In the genomic region with DNA sequence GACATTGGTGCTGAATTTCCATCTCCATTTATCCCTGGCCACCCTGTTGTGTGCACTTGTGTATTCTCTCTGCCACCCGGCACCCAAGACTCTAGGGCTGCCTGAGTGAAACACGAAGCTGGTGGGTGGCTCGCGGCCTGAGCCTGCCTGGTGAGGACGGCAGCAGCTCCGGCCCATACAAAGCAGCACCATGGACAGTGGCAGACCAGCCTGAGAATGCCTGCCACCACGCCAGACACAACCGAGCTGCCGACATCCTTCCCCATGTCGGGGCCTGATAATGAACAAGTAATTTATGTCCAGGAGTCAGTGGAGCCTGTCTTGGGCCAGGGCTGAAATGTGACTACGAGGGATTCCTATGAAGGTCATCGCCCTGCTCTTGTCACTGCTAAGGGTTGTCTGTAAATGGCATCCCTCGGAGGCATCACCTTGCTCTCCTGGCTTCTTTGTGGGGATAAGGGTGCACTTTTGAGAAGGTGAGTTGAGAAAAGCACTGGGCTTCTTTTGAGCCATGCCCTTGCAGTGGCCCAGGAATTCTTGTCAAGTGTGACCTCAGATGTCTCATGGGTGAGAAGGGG, we compare ENCODE assay signal across 7 cellular contexts.
A peak's percentile ranks its signal among the peaks of the same experiment; 100 is the strongest.
DNase-seq lines count a peak whose midpoint lies in the region; TF ChIP-seq lines count a peak whose summit lies in the region.

No MANE protein-coding gene starts in this region.

- no peaks in the 10 kb centered on the region for H3K4me1 ChIP-seq in neuronal stem cell (ENCODE audit: control insufficient read depth in 2 of 2, insufficient read depth in 1 of 2, low read depth in 1 of 2, low read length in 2 of 2)

- TF ChIP-seq CTCF in GM20000 (IDR thresholded peaks at IDR 0.05; ENCODE audit: extremely low read depth, missing control alignments) (no peak), endothelial cell (IDR thresholded peaks at IDR 0.05; ENCODE audit: unreplicated experiment) (no peak)

- no peaks in the 10 kb centered on the region for H3K9me3 Mint-ChIP-seq in endothelial cell (ENCODE audit: unreplicated experiment)

- H3K27me3 ChIP-seq in neuronal stem cell (ENCODE audit: control insufficient read depth in 3 of 3, insufficient read depth in 3 of 3, low read depth in 1 of 3, low read length in 3 of 3): peaks cover 0 to 62% (median 0%) of the 10 kb centered on the region in 3 experiments

- no peak overlapping the region for H3K23ac ChIP-seq in neuronal stem cell (ENCODE audit: low read depth, low read length, poor library complexity)

- H2AFZ ChIP-seq in neuronal stem cell (ENCODE audit: low read length): no peak overlapping the region

- no peaks in the 10 kb centered on the region for H3K79me1 ChIP-seq in neuronal stem cell (ENCODE audit: low read depth, low read length)

- WGBS in neuronal stem cell (ENCODE audit: extremely low coverage in 2 of 2, insufficient read length in 2 of 2, insufficient replicate concordance in 1 of 2), 2 donors: no CpG with 5 or more reads among the region's 13 CpGs

- H3K4me3 Mint-ChIP-seq in endothelial cell (ENCODE audit: unreplicated experiment): no peak overlapping the region

- no peak overlapping the region for H4K91ac ChIP-seq in neuronal stem cell (ENCODE audit: low read depth, low read length, poor library complexity)

- H4K8ac ChIP-seq in neuronal stem cell (ENCODE audit: low read depth, low read length): no peak overlapping the region

- H3K4me1 Mint-ChIP-seq in endothelial cell (ENCODE audit: unreplicated experiment): no peaks in the 10 kb centered on the region

- H3K27me3 Mint-ChIP-seq in endothelial cell (ENCODE audit: unreplicated experiment): peaks cover 7% of the 10 kb centered on the region

- no peak overlapping the region for H2BK5ac ChIP-seq in neuronal stem cell (ENCODE audit: low read length)

- H3K36me3 Mint-ChIP-seq in endothelial cell (ENCODE audit: low read depth, unreplicated experiment): no peaks in the 10 kb centered on the region

- H3K18ac ChIP-seq in neuronal stem cell (ENCODE audit: low read length): no peak overlapping the region

- H3K14ac ChIP-seq in neuronal stem cell (ENCODE audit: low read length): no peak overlapping the region

- H3K27ac ChIP-seq in neuronal stem cell (replicated peaks; ENCODE audit: low read length): no peak overlapping the region

- no peak overlapping the region for H3K4me2 ChIP-seq in neuronal stem cell (ENCODE audit: insufficient read depth, low read length, poor library complexity, severe bottlenecking)

- no peak overlapping the region for H2BK12ac ChIP-seq in neuronal stem cell (ENCODE audit: low read length)

- DNase-seq in GM20000 (ENCODE audit: low spot score) (peak; percentile 71), endothelial cell (ENCODE audit: low spot score) (peak; percentile 82), neuronal stem cell (ENCODE audit: low spot score) (peak; percentile 65), SKM-1 (lab: John Stamatoyannopoulos, UW; ENCODE audit: unreplicated experiment) (no peak), NCI-H1092 (lab: John Stamatoyannopoulos, UW) (no peak), NCI-H2171 treated with DMSO at 0.1 percent for 48 hours (lab: John Stamatoyannopoulos, UW) (no peak)

- H3K4me3 ChIP-seq in neuronal stem cell (ENCODE audit: low read length in 2 of 2): no peak overlapping the region

- H2BK15ac ChIP-seq in neuronal stem cell (ENCODE audit: low read length): no peak overlapping the region

- no peak overlapping the region for H3K27ac Mint-ChIP-seq in endothelial cell (ENCODE audit: unreplicated experiment)

- H2BK120ac ChIP-seq in neuronal stem cell (ENCODE audit: low read depth, low read length): no peak overlapping the region

- no peak overlapping the region for H3K9ac ChIP-seq in neuronal stem cell (ENCODE audit: low read depth, low read length, poor library complexity)

- no peaks in the 10 kb centered on the region for H3K36me3 ChIP-seq in neuronal stem cell (replicated peaks in 1 of 2; ENCODE audit: control insufficient read depth in 2 of 2, insufficient read depth in 2 of 2, low read length in 2 of 2)

- no peak overlapping the region for H3K4ac ChIP-seq in neuronal stem cell (ENCODE audit: low read length)

- no peaks in the 10 kb centered on the region for H3K9me3 ChIP-seq in neuronal stem cell (replicated peaks in 1 of 2; ENCODE audit: control insufficient read depth in 2 of 2, insufficient read depth in 1 of 2, low read depth in 1 of 2, low read length in 2 of 2)

- no peak overlapping the region for H2AK5ac ChIP-seq in neuronal stem cell (ENCODE audit: low read depth, low read length)

TF ChIP-seq in PFSK-1, 5 proteins besides CTCF, POLR2A, EP300 and RAD21:
- TF ChIP-seq, protein P1, sequence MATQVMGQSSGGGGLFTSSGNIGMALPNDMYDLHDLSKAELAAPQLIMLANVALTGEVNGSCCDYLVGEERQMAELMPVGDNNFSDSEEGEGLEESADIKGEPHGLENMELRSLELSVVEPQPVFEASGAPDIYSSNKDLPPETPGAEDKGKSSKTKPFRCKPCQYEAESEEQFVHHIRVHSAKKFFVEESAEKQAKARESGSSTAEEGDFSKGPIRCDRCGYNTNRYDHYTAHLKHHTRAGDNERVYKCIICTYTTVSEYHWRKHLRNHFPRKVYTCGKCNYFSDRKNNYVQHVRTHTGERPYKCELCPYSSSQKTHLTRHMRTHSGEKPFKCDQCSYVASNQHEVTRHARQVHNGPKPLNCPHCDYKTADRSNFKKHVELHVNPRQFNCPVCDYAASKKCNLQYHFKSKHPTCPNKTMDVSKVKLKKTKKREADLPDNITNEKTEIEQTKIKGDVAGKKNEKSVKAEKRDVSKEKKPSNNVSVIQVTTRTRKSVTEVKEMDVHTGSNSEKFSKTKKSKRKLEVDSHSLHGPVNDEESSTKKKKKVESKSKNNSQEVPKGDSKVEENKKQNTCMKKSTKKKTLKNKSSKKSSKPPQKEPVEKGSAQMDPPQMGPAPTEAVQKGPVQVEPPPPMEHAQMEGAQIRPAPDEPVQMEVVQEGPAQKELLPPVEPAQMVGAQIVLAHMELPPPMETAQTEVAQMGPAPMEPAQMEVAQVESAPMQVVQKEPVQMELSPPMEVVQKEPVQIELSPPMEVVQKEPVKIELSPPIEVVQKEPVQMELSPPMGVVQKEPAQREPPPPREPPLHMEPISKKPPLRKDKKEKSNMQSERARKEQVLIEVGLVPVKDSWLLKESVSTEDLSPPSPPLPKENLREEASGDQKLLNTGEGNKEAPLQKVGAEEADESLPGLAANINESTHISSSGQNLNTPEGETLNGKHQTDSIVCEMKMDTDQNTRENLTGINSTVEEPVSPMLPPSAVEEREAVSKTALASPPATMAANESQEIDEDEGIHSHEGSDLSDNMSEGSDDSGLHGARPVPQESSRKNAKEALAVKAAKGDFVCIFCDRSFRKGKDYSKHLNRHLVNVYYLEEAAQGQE (IDR thresholded peaks at IDR 0.05; ENCODE audit: insufficient read depth in 1 of 2, low read depth in 2 of 2, low read length in 2 of 2): peak; percentile 97 to 98
- TF ChIP-seq TAF1 (IDR thresholded peaks at IDR 0.05; ENCODE audit: borderline replicate concordance, insufficient read depth, low read length) (no peak), FOXP2 (optimal IDR thresholded peaks at IDR 0.05; ENCODE audit: borderline replicate concordance, extremely low read depth, extremely low read length, insufficient read depth) (no peak)

Comparison
In these comparisons a context has a peak if more than half of its experiments do, and no peak if none do; other contexts are left out.
1. DNase-seq: peak in GM20000 (single experiment), endothelial cell (single experiment) and neuronal stem cell (single experiment); none in SKM-1 (single experiment), NCI-H1092 (single experiment) and NCI-H2171 treated with DMSO at 0.1 percent for 48 hours (single experiment).